In the genomic region with DNA sequence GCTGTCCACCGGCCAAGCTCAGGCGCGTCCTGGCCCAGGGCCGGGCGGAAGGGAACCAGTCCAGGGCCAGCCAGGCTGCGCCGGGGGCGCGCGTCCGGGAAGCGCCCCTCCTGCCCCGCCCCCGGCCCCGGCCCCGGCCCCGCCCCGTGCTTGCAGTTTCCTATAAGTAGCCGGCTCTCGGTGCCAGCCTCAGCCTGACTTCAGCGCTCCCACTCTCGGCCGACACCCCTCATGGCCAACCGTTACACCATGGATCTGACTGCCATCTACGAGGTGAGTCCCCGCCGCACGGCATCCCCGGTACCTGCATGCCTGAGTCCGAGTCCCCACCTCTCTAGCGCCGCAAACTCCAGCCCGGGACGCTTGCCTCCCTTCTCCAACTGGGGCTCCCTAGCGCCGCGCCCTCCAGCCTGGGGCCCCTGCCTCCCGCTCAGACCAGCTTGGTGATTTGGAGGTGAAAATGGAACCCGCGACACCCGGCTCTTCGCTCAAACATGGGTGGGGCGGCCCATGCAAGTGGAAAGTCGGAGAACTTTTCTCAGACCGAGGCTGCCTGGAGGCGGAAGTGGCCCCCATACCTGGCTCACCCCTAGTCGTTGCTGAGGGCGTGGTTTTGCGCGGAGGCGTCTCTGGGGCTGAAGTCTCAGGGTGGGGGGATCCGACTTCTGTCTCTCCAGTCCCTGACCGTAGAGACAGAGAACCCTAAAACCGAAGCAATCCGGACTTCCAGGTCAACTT, we compare ENCODE assay signal across 8 cellular contexts. TPM values are rescaled to one million over a fixed set of nuclear protein-coding genes. Genes with fewer than 3 reads are reported as not detected.
DNase-seq lines count a peak whose midpoint lies in the region; ATAC-seq and TF ChIP-seq lines count a peak whose summit lies in the region.

A gene with protein sequence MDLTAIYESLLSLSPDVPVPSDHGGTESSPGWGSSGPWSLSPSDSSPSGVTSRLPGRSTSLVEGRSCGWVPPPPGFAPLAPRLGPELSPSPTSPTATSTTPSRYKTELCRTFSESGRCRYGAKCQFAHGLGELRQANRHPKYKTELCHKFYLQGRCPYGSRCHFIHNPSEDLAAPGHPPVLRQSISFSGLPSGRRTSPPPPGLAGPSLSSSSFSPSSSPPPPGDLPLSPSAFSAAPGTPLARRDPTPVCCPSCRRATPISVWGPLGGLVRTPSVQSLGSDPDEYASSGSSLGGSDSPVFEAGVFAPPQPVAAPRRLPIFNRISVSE (plus strand): TSS at position 192 of the 738 bp plus-strand sequence. CDS start 58 bp downstream, at position 250.

- H3K4me1 Mint-ChIP-seq in T-cell (peaks cover 55 to 68% (median 60%) of the 10 kb centered on the region in 3 donors), type B pancreatic cell (ENCODE audit: unreplicated experiment) (peaks cover 33% of the 10 kb centered on the region)
- H3K4me1 Mint-ChIP-seq in activated naive CD8-positive, alpha-beta T cell treated with anti-CD3 and anti-CD28 coated beads, Interleukin-2, amount 50 U/mL, for 24 hours, result peaks cover 68% of the 10 kb centered on the region

- H3K9me3 Mint-ChIP-seq in T-cell (no peaks in the 10 kb centered on the region), type B pancreatic cell (no peaks in the 10 kb centered on the region)
- no peaks in the 10 kb centered on the region for H3K9me3 Mint-ChIP-seq in activated naive CD8-positive, alpha-beta T cell treated with anti-CD3 and anti-CD28 coated beads, Interleukin-2, amount 50 U/mL, for 24 hours

- 1% methylated on average over 29 to 55 of the region's 55 CpGs for WGBS in heart left ventricle, 4 donors

- H3K36me3 ChIP-seq in heart left ventricle, result peaks cover 3 to 26% (median 14%) of the 10 kb centered on the region in 9 donors

- peak; percentile 30 to 51 (median 44) for ATAC-seq in T-cell (replicated peaks in 1 of 4)
- ATAC-seq in activated naive CD8-positive, alpha-beta T cell treated with anti-CD3 and anti-CD28 coated beads, Interleukin-2, amount 50 U/mL, for 24 hours, result peak; percentile 30
- peak; percentile 20 to 58 (median 42) for ATAC-seq in heart left ventricle

- CTCF ChIA-PET in T-cell (lab: Charles Lee), result interaction anchor here (0.6 to 2.7 kb wide), 3 partner anchors 9 to 279 kb away, joined by 3 to 11 read pairs (median 11); a partner anchor contains a TSS

- TF ChIP-seq CTCF in heart left ventricle (IDR thresholded peaks at IDR 0.05) (peak in 1 of 12 donors; percentile 15), type B pancreatic cell (conservative IDR thresholded peaks at IDR 0.05) (no peak)

- peak within 1 kb of the TSS; percentile 94 to 100 (median 99) for H3K27ac ChIP-seq in heart left ventricle

- H3K4me3 ChIP-seq in heart left ventricle, result peak within 1 kb of the TSS; percentile 59 to 100 (median 96)

- no peaks in the 10 kb centered on the region for H3K9me3 ChIP-seq in heart left ventricle

- H3K4me1 ChIP-seq in heart left ventricle, result peaks cover 7 to 68% (median 37%) of the 10 kb centered on the region in 12 donors

- DNase-seq in NCI-H2029 (lab: John Stamatoyannopoulos, UW), result peak; percentile 63
- DNase-seq in NCI-H2029 treated with DMSO at 0.1 percent for 48 hours (lab: John Stamatoyannopoulos, UW), result no peak
- DNase-seq in LoVo (ENCODE audit: low spot score), result peak; percentile 90
- DNase-seq in T-cell, result peak; percentile 75 to 93 (median 85)
- DNase-seq in activated naive CD8-positive, alpha-beta T cell treated with anti-CD3 and anti-CD28 coated beads, Interleukin-2, amount 50 U/mL, for 24 hours, result peak; percentile 88
- peak; percentile 91 to 95 (median 92) for DNase-seq in heart left ventricle
- peak; percentile 98 for DNase-seq in posterior vena cava (ENCODE audit: low spot score)
- peak; percentile 83 for DNase-seq in type B pancreatic cell (ENCODE audit: extremely low spot score, unreplicated experiment)

- H3K27me3 Mint-ChIP-seq in T-cell (no peaks in the 10 kb centered on the region), type B pancreatic cell (peaks cover 3% of the 10 kb centered on the region)
- no peaks in the 10 kb centered on the region for H3K27me3 Mint-ChIP-seq in activated naive CD8-positive, alpha-beta T cell treated with anti-CD3 and anti-CD28 coated beads, Interleukin-2, amount 50 U/mL, for 24 hours

- H3K36me3 Mint-ChIP-seq in T-cell (peaks cover 16% of the 10 kb centered on the region), type B pancreatic cell (peaks cover 6% of the 10 kb centered on the region)
- peaks cover 15% of the 10 kb centered on the region for H3K36me3 Mint-ChIP-seq in activated naive CD8-positive, alpha-beta T cell treated with anti-CD3 and anti-CD28 coated beads, Interleukin-2, amount 50 U/mL, for 24 hours (ENCODE audit: low read depth)

- H3K27me3 ChIP-seq in heart left ventricle, result peaks cover 0 to under 1% (median 0%) of the 10 kb centered on the region in 9 donors

- peak; percentile 66 to 99 for TF ChIP-seq POLR2A in heart left ventricle (IDR thresholded peaks at IDR 0.05)

- POLR2A ChIA-PET in T-cell (lab: Charles Lee), result interaction anchor here in 1 of 2 donors (0.6 to 2.0 kb wide), 3 partner anchors 10 to 28 kb away, joined by 3 to 14 read pairs (median 5); a partner anchor contains a TSS

- H3K4me3 Mint-ChIP-seq in T-cell, result peak within 1 kb of the TSS; percentile 83 to 97 (median 85)
- H3K4me3 Mint-ChIP-seq in activated naive CD8-positive, alpha-beta T cell treated with anti-CD3 and anti-CD28 coated beads, Interleukin-2, amount 50 U/mL, for 24 hours, result peak within 1 kb of the TSS; percentile 86
- peak within 1 kb of the TSS; percentile 96 for H3K4me3 Mint-ChIP-seq in type B pancreatic cell

- intact Hi-C loops in heart left ventricle (cut with DNase I), result no loop called here
- intact Hi-C loops in posterior vena cava (cut with DNase I), result no loop called here

- H3K27ac Mint-ChIP-seq in T-cell, result peak within 1 kb of the TSS; percentile 95 to 98
- H3K27ac Mint-ChIP-seq in activated naive CD8-positive, alpha-beta T cell treated with anti-CD3 and anti-CD28 coated beads, Interleukin-2, amount 50 U/mL, for 24 hours, result peak within 1 kb of the TSS; percentile 92
- H3K27ac Mint-ChIP-seq in type B pancreatic cell, result peak within 1 kb of the TSS; percentile 99

RNA-seq across cellular contexts. Expression of the gene that starts here (rescaled TPM):
- total RNA-seq in T-cell, result 1,000 to 10,000 TPM in 1 of 5 donors, 100 to 1,000 TPM in 4; 208 to 1,013 (median 233) TPM
- total RNA-seq in heart left ventricle, result 100 to 1,000 TPM in 2 of 9 donors, 10 to 100 TPM in 7; 16.1 to 145 (median 51.1) TPM
- 10 to 100 TPM; 45.8 to 65.1 TPM for polyA plus RNA-seq in heart left ventricle
- total RNA-seq in posterior vena cava, result 100 to 1,000 TPM; 258 to 509 TPM
- 36.0 and 101 TPM in 2 replicates for total RNA-seq in type B pancreatic cell (ENCODE audit: low replicate concordance)
